Comparison of ENCODE assay signal across 10 cellular contexts in genomic region chr11:111983187-111983986, GRCh38. TPM values are rescaled to one million over a fixed set of nuclear protein-coding genes. Genes with fewer than 3 reads are reported as not detected.
DNase-seq lines count a peak whose midpoint lies in the region; ATAC-seq and TF ChIP-seq lines count a peak whose summit lies in the region.
"Had no signal": no experiment of that assay in that cellular context is flagged by ENCODE, and none has a peak within 500 bp of the region (broad histone marks: within the 10 kb centered on the region; RNA-seq: fewer than 3 reads in every experiment).

No MANE protein-coding gene starts in this region.

- peak overlapping the region; percentile 81 for H3K27ac Mint-ChIP-seq in endothelial cell (ENCODE audit: unreplicated experiment)
- H3K27ac Mint-ChIP-seq in activated CD4-positive, alpha-beta T cell treated with anti-CD3 and anti-CD28 coated beads, Interleukin-2, amount 10 ng/mL, durations not matched to agents 24 days and 14 days, result no peak overlapping the region
- H3K27ac Mint-ChIP-seq: stimulated activated memory B cell treated with anti-CD40 and anti-IgM and Interleukin-4, amounts not matched to agents 10 μg/mL and 1 μg/mL and 100 μg/mL, for 72 hours had no signal

- DNase-seq in NCI-H69 (lab: John Stamatoyannopoulos, UW), result peak; percentile 23
- DNase-seq in endothelial cell (ENCODE audit: low spot score), result peak; percentile 36
- peak; percentile 80 for DNase-seq in left lobe of liver (ENCODE audit: low spot score)
- DNase-seq in substantia nigra (lab: John Stamatoyannopoulos, UW), result peak in 43 of 49 donors; percentile 10 to 78 (median 53)
- no peak for DNase-seq in activated naive CD4-positive, alpha-beta T cell treated with anti-CD3 and anti-CD28 coated beads, Interleukin-2, amount 50 U/mL, for 16 hours
- DNase-seq in activated CD4-positive, alpha-beta T cell treated with anti-CD3 and anti-CD28 coated beads, Interleukin-2, amount 10 ng/mL, durations not matched to agents 24 days and 14 days, result no peak
- DNase-seq in stimulated activated naive CD4-positive, alpha-beta T cell treated with Interleukin-2 at 50 U/mL for 16 hours (lab: John Stamatoyannopoulos, UW), result no peak
- DNase-seq: RPMI8226 had no signal

- intact Hi-C loops in activated CD4-positive, alpha-beta T cell treated with anti-CD3 and anti-CD28 coated beads, Interleukin-2, amount 10 ng/mL, durations not matched to agents 24 days and 14 days (cut with micrococcal nuclease), result loop anchor here (2.0 kb wide), 2 partner anchors 45 to 105 kb away; partner anchors contain the start of genes CFAP68 and FDXACB1

- peaks cover 3% of the 10 kb centered on the region for H3K36me3 Mint-ChIP-seq in endothelial cell (ENCODE audit: low read depth, unreplicated experiment)
- peaks cover 30% of the 10 kb centered on the region for H3K36me3 Mint-ChIP-seq in activated CD4-positive, alpha-beta T cell treated with anti-CD3 and anti-CD28 coated beads, Interleukin-2, amount 10 ng/mL, durations not matched to agents 24 days and 14 days (ENCODE audit: low read depth)
- H3K36me3 Mint-ChIP-seq: stimulated activated memory B cell treated with anti-CD40 and anti-IgM and Interleukin-4, amounts not matched to agents 10 μg/mL and 1 μg/mL and 100 μg/mL, for 72 hours had no signal

- peaks cover 8% of the 10 kb centered on the region for H3K4me1 Mint-ChIP-seq in endothelial cell (ENCODE audit: unreplicated experiment)
- H3K4me1 Mint-ChIP-seq in activated CD4-positive, alpha-beta T cell treated with anti-CD3 and anti-CD28 coated beads, Interleukin-2, amount 10 ng/mL, durations not matched to agents 24 days and 14 days, result peaks cover 2% of the 10 kb centered on the region
- H3K4me1 Mint-ChIP-seq: stimulated activated memory B cell treated with anti-CD40 and anti-IgM and Interleukin-4, amounts not matched to agents 10 μg/mL and 1 μg/mL and 100 μg/mL, for 72 hours had no signal

- peaks cover 4% of the 10 kb centered on the region for H3K27me3 Mint-ChIP-seq in endothelial cell (ENCODE audit: unreplicated experiment)
- H3K27me3 Mint-ChIP-seq in activated CD4-positive, alpha-beta T cell treated with anti-CD3 and anti-CD28 coated beads, Interleukin-2, amount 10 ng/mL, durations not matched to agents 24 days and 14 days, result no peaks in the 10 kb centered on the region

- no peak for TF ChIP-seq CTCF in endothelial cell (IDR thresholded peaks at IDR 0.05; ENCODE audit: unreplicated experiment)

- H3K4me3 Mint-ChIP-seq in endothelial cell (ENCODE audit: unreplicated experiment), result peak overlapping the region; percentile 33
- no peak overlapping the region for H3K4me3 Mint-ChIP-seq in activated CD4-positive, alpha-beta T cell treated with anti-CD3 and anti-CD28 coated beads, Interleukin-2, amount 10 ng/mL, durations not matched to agents 24 days and 14 days
- H3K4me3 Mint-ChIP-seq: stimulated activated memory B cell treated with anti-CD40 and anti-IgM and Interleukin-4, amounts not matched to agents 10 μg/mL and 1 μg/mL and 100 μg/mL, for 72 hours had no signal

- ATAC-seq in left lobe of liver (peak; percentile 79), GM18867 (IDR thresholded peaks at IDR 0.05; ENCODE audit: unreplicated experiment) (no peak)
- ATAC-seq: stimulated activated memory B cell treated with anti-CD40 and anti-IgM and Interleukin-4, amounts not matched to agents 10 μg/mL and 1 μg/mL and 100 μg/mL, for 72 hours had no signal

- H3K9me3 Mint-ChIP-seq in endothelial cell (ENCODE audit: unreplicated experiment), result no peaks in the 10 kb centered on the region
- no peaks in the 10 kb centered on the region for H3K9me3 Mint-ChIP-seq in activated CD4-positive, alpha-beta T cell treated with anti-CD3 and anti-CD28 coated beads, Interleukin-2, amount 10 ng/mL, durations not matched to agents 24 days and 14 days
- H3K9me3 Mint-ChIP-seq: stimulated activated memory B cell treated with anti-CD40 and anti-IgM and Interleukin-4, amounts not matched to agents 10 μg/mL and 1 μg/mL and 100 μg/mL, for 72 hours had no signal

- H3K27ac ChIP-seq in substantia nigra (ENCODE audit: low read depth, low read length, poor library complexity, severe bottlenecking), result peak overlapping the region; percentile 97

RNA-seq across cellular contexts. Expression of gene DLAT, which starts 41.8 kb away (rescaled TPM):
- total RNA-seq in endothelial cell (ENCODE audit: unreplicated experiment) (28.2 TPM), left lobe of liver (9.3 TPM)
- total RNA-seq in activated CD4-positive, alpha-beta T cell treated with anti-CD3 and anti-CD28 coated beads, Interleukin-2, amount 10 ng/mL, durations not matched to agents 24 days and 14 days, result 59.2 and 61.8 TPM in 2 replicates

RNA-seq across cellular contexts. Expression of gene DIXDC1, which starts 46.2 kb away (rescaled TPM):
- total RNA-seq in endothelial cell (ENCODE audit: unreplicated experiment), result 6.2 TPM
- 7.2 TPM for total RNA-seq in left lobe of liver
- 22.2 and 23.3 TPM in 2 replicates for total RNA-seq in activated CD4-positive, alpha-beta T cell treated with anti-CD3 and anti-CD28 coated beads, Interleukin-2, amount 10 ng/mL, durations not matched to agents 24 days and 14 days

Comparison
In these comparisons a context has a peak if more than half of its experiments do, and no peak if none do; other contexts are left out.
1. DNase-seq: peak in NCI-H69 (single experiment), endothelial cell (single experiment), left lobe of liver (single experiment) and substantia nigra (43 of 49); none in activated naive CD4-positive, alpha-beta T cell treated with anti-CD3 and anti-CD28 coated beads, Interleukin-2, amount 50 U/mL, for 16 hours (single experiment), activated CD4-positive, alpha-beta T cell treated with anti-CD3 and anti-CD28 coated beads, Interleukin-2, amount 10 ng/mL, durations not matched to agents 24 days and 14 days (single experiment) and stimulated activated naive CD4-positive, alpha-beta T cell treated with Interleukin-2 at 50 U/mL for 16 hours (single experiment).